In genomic region chr10:926075-926698, GRCh38 we compare ENCODE assay signal across 26 cellular contexts. TPM values are rescaled to one million over a fixed set of nuclear protein-coding genes. Genes with fewer than 3 reads are reported as not detected.
A peak's percentile ranks its signal among the peaks of the same experiment; 100 is the strongest.
DNase-seq lines count a peak whose midpoint lies in the region; ATAC-seq, FAIRE-seq and TF ChIP-seq lines count a peak whose summit lies in the region.
"Had no signal": no experiment of that assay in that cellular context is flagged by ENCODE, and none has a peak within 500 bp of the region (broad histone marks: within the 10 kb centered on the region; RNA-seq: fewer than 3 reads in every experiment).

No MANE protein-coding gene starts in this region.

- 51% methylated on average over 4 of the region's 4 CpGs for WGBS in GM12878 (ENCODE audit: insufficient coverage, insufficient replicate concordance, low lambda C conversion rate, missing lambda C conversion rate)

- FAIRE-seq in GM12878 (lab: Jason Lieb, UNC): no peak
- FAIRE-seq: A549, endometrium, GM12892, islet of Langerhans had no signal

- TF ChIP-seq RAD21 in GM12878 (IDR thresholded peaks at IDR 0.05; ENCODE audit: insufficient read depth, low read depth, low read length): no peak

- intact Hi-C loops in GM12878 (cut with micrococcal nuclease; ENCODE audit: unreplicated experiment): no loop called here
- intact Hi-C loops in CD8-positive, alpha-beta T cell (cut with DNase I, micrococcal nuclease): no loop called here

- H3K27me3 ChIP-seq in GM12878 (replicated peaks in 1 of 2; ENCODE audit: control insufficient read depth in 2 of 2, insufficient read depth in 2 of 2, low read length in 1 of 2): no peaks in the 10 kb centered on the region
- H3K27me3 ChIP-seq in CD8-positive, alpha-beta T cell (ENCODE audit: insufficient read depth, low read length): no peaks in the 10 kb centered on the region
- H3K27me3 ChIP-seq: BE2C, cardiac muscle cell, neural progenitor cell had no signal

- peaks cover 7 to 14% of the 10 kb centered on the region in 2 experiments; a peak in 3 of 4 replicates for H3K36me3 ChIP-seq in GM12878 (ENCODE audit: control insufficient read depth in 2 of 2, insufficient read depth in 2 of 2, low read length in 1 of 2)
- H3K36me3 ChIP-seq in CD8-positive, alpha-beta T cell (ENCODE audit: insufficient read depth, low read length): peaks cover 4% of the 10 kb centered on the region
- H3K36me3 ChIP-seq: cardiac muscle cell, neural progenitor cell, prostate gland had no signal

- RAD21 ChIA-PET in GM12878 (lab: Charles Lee; ENCODE audit: unreplicated experiment): no interaction called here

- H3K36me3 Mint-ChIP-seq in activated naive CD8-positive, alpha-beta T cell: peaks cover 7% of the 10 kb centered on the region
- H3K36me3 Mint-ChIP-seq in activated naive CD8-positive, alpha-beta T cell treated with anti-CD3 and anti-CD28 coated beads for 36 hours: peaks cover 41% of the 10 kb centered on the region
- peaks cover 8% of the 10 kb centered on the region for H3K36me3 Mint-ChIP-seq in mesothelial cell of epicardium
- peaks cover 51% of the 10 kb centered on the region for H3K36me3 Mint-ChIP-seq in CD8-positive, alpha-beta T cell

- H3K9me3 Mint-ChIP-seq in activated naive CD8-positive, alpha-beta T cell (ENCODE audit: low read depth): no peaks in the 10 kb centered on the region
- H3K9me3 Mint-ChIP-seq in activated naive CD8-positive, alpha-beta T cell treated with anti-CD3 and anti-CD28 coated beads for 36 hours: no peaks in the 10 kb centered on the region
- H3K9me3 Mint-ChIP-seq in mesothelial cell of epicardium: no peaks in the 10 kb centered on the region
- no peaks in the 10 kb centered on the region for H3K9me3 Mint-ChIP-seq in CD8-positive, alpha-beta T cell
- H3K9me3 Mint-ChIP-seq: neural progenitor cell had no signal

- H3K27ac ChIP-seq in GM12878 (ENCODE audit: control insufficient read depth, insufficient read depth): no peak overlapping the region
- no peak overlapping the region for H3K27ac ChIP-seq in CD8-positive, alpha-beta T cell (ENCODE audit: low read depth, low read length)
- H3K27ac ChIP-seq: A549, cardiac muscle cell, neural progenitor cell, PC-9, prostate gland had no signal

- TF ChIP-seq CTCF in GM12878 (IDR thresholded peaks at IDR 0.05 in 2 of 3, conservative IDR thresholded peaks at IDR 0.05 in 1 of 3; ENCODE audit: control insufficient read depth in 2 of 3, extremely low read depth in 1 of 3, insufficient read depth in 1 of 3, low read depth in 3 of 3, low read length in 3 of 3) (no peak), mesothelial cell of epicardium (IDR thresholded peaks at IDR 0.05; ENCODE audit: unreplicated experiment) (no peak)
- no peak for TF ChIP-seq CTCF in CD8-positive, alpha-beta T cell (IDR thresholded peaks at IDR 0.05)

- no peak overlapping the region for H3K9ac ChIP-seq in GM12878 (ENCODE audit: control insufficient read depth, insufficient read depth, low read length)
- H3K9ac ChIP-seq: neural progenitor cell had no signal

- H4K20me1 ChIP-seq in GM12878 (ENCODE audit: control insufficient read depth, insufficient read depth): peaks cover 15% of the 10 kb centered on the region

- H2AFZ ChIP-seq in GM12878 (ENCODE audit: control insufficient read depth, low read depth, low read length): no peak overlapping the region
- H2AFZ ChIP-seq: neural progenitor cell, PC-9 had no signal

- H3K4me1 ChIP-seq in GM12878 (ENCODE audit: control insufficient read depth, insufficient read depth, low read length): peaks cover 12% of the 10 kb centered on the region
- H3K4me1 ChIP-seq in CD8-positive, alpha-beta T cell (ENCODE audit: insufficient read depth, low read length): peaks cover 69% of the 10 kb centered on the region
- H3K4me1 ChIP-seq: BE2C had no signal

- no TSS peak for BruUV-seq in GM12878 (replicated peaks; lab: Mats Ljungman, UMichigan)

- H3K79me2 ChIP-seq in GM12878 (ENCODE audit: control insufficient read depth, insufficient read depth, low read length): peaks cover 96% of the 10 kb centered on the region

- TF ChIP-seq POLR2A in GM12878 (IDR thresholded peaks at IDR 0.05; ENCODE audit: low read depth, low read length): no peak

- POLR2A ChIA-PET in GM12878 (lab: Charles Lee): interaction anchor here (0.6 to 0.7 kb wide), 2 partner anchors 29 to 66 kb away, joined by 4 read pairs; no protein-coding TSS in a partner anchor
- POLR2A ChIA-PET in CD8-positive, alpha-beta T cell (lab: Charles Lee): no interaction called here

- peaks cover 77% of the 10 kb centered on the region for H3K4me1 Mint-ChIP-seq in activated naive CD8-positive, alpha-beta T cell (ENCODE audit: low read depth)
- H3K4me1 Mint-ChIP-seq in activated naive CD8-positive, alpha-beta T cell treated with anti-CD3 and anti-CD28 coated beads for 36 hours: peaks cover 60% of the 10 kb centered on the region
- H3K4me1 Mint-ChIP-seq in mesothelial cell of epicardium: peaks cover 38% of the 10 kb centered on the region
- peaks cover 76% of the 10 kb centered on the region for H3K4me1 Mint-ChIP-seq in CD8-positive, alpha-beta T cell (ENCODE audit: low read depth)

- no peak for DNase-seq in activated naive CD8-positive, alpha-beta T cell treated with anti-CD3 and anti-CD28 coated beads for 36 hours
- no peak for DNase-seq in GM12878 (ENCODE audit: low read depth, low spot score)
- no peak for DNase-seq in mesothelial cell of epicardium (ENCODE audit: low spot score in 2 of 2, unreplicated experiment in 2 of 2)
- peak; percentile 10 for DNase-seq in ureter (ENCODE audit: low spot score)
- no peak for DNase-seq in CD8-positive, alpha-beta T cell
- DNase-seq: activated CD4-positive, alpha-beta T cell treated with anti-CD3 and anti-CD28 coated beads, Interleukin-2, amount 50 U/mL, for 48 hours; activated naive CD4-positive, alpha-beta T cell treated with Interleukin-2 at 50 U/mL for 16 hours; amygdala; BE2C; Calu3; KBM-7; NCI-H1436 treated with DMSO at 0.1 percent for 48 hours; NCI-H2107; PC-9; SHP77 treated with DMSO at 0.1 percent for 48 hours; T1000 had no signal

- H3K4me2 ChIP-seq in GM12878 (ENCODE audit: control insufficient read depth, insufficient read depth): peak overlapping the region; percentile 55
- H3K4me2 ChIP-seq: neural progenitor cell, PC-9 had no signal

- peak overlapping the region; percentile 14 for H3K4me3 Mint-ChIP-seq in activated naive CD8-positive, alpha-beta T cell
- no peak overlapping the region for H3K4me3 Mint-ChIP-seq in activated naive CD8-positive, alpha-beta T cell treated with anti-CD3 and anti-CD28 coated beads for 36 hours
- no peak overlapping the region for H3K4me3 Mint-ChIP-seq in mesothelial cell of epicardium
- H3K4me3 Mint-ChIP-seq in CD8-positive, alpha-beta T cell: no peak overlapping the region
- H3K4me3 Mint-ChIP-seq: neural progenitor cell had no signal

- ATAC-seq in GM12878: peak; percentile 17; the same call in 1 of the 3 replicates
- ATAC-seq in GM19324 (IDR thresholded peaks at IDR 0.05; ENCODE audit: low FRiP score, unreplicated experiment): no peak
- ATAC-seq in HG02588 (IDR thresholded peaks at IDR 0.05; ENCODE audit: unreplicated experiment): no peak
- no peak for ATAC-seq in CD8-positive, alpha-beta T cell

- SMC1A ChIA-PET in GM12878 (lab: Charles Lee; ENCODE audit: uncharacterized antibody, unreplicated experiment): no interaction called here

- in situ Hi-C loops in GM12878 (cut with MboI): no loop called here

- H3K27ac Mint-ChIP-seq in activated naive CD8-positive, alpha-beta T cell: no peak overlapping the region
- H3K27ac Mint-ChIP-seq in activated naive CD8-positive, alpha-beta T cell treated with anti-CD3 and anti-CD28 coated beads for 36 hours: no peak overlapping the region
- peak overlapping the region; percentile 2 for H3K27ac Mint-ChIP-seq in mesothelial cell of epicardium
- no peak overlapping the region for H3K27ac Mint-ChIP-seq in CD8-positive, alpha-beta T cell
- H3K27ac Mint-ChIP-seq: neural progenitor cell had no signal

- H3K4me3 ChIP-seq in GM12878: no peak overlapping the region
- H3K4me3 ChIP-seq in CD8-positive, alpha-beta T cell (ENCODE audit: low read depth, low read length): no peak overlapping the region
- H3K4me3 ChIP-seq: A549, cardiac muscle cell, neural progenitor cell, PC-9, prostate gland had no signal

- no peaks in the 10 kb centered on the region for H3K9me3 ChIP-seq in GM12878 (replicated peaks; ENCODE audit: control insufficient read depth, insufficient read depth, low read length)
- H3K9me3 ChIP-seq in CD8-positive, alpha-beta T cell (ENCODE audit: low read length): no peaks in the 10 kb centered on the region
- H3K9me3 ChIP-seq: A549, BE2C, prostate gland had no signal

- CTCF ChIA-PET in GM12878 (lab: Yijun Ruan, JAX): interaction anchor here (0.6 kb wide), 1 partner anchor 13 kb away, joined by 3 read pairs; no protein-coding TSS in a partner anchor
- CTCF ChIA-PET in CD8-positive, alpha-beta T cell (lab: Charles Lee): no interaction called here

- H3K27me3 Mint-ChIP-seq in activated naive CD8-positive, alpha-beta T cell: no peaks in the 10 kb centered on the region
- H3K27me3 Mint-ChIP-seq in activated naive CD8-positive, alpha-beta T cell treated with anti-CD3 and anti-CD28 coated beads for 36 hours: no peaks in the 10 kb centered on the region
- H3K27me3 Mint-ChIP-seq in mesothelial cell of epicardium (ENCODE audit: low read depth): no peaks in the 10 kb centered on the region
- no peaks in the 10 kb centered on the region for H3K27me3 Mint-ChIP-seq in CD8-positive, alpha-beta T cell (ENCODE audit: low read depth)

- TF ChIP-seq EP300 in GM12878 (IDR thresholded peaks at IDR 0.05; ENCODE audit: borderline replicate concordance in 1 of 2, control insufficient read depth in 1 of 2, low read depth in 2 of 2, low read length in 2 of 2): no peak

RNA-seq across cellular contexts. Expression of gene LARP4B, which starts 5.3 kb away (rescaled TPM):
- 100 to 1,000 TPM; 106 to 114 TPM for total RNA-seq in activated naive CD8-positive, alpha-beta T cell treated with anti-CD3 and anti-CD28 coated beads for 36 hours
- total RNA-seq in GM12878 (2013; cell fraction: nucleolus; rRNA removed): 249 and 268 TPM in 2 replicates
- total RNA-seq in GM12878 (2014; rRNA removed): 47.6 and 50.2 TPM in 2 replicates
- total RNA-seq in GM12878 (2014; rRNA removed; fragmentation: Illumina TruSeq; extraction: Trizol): 29.8 and 30.1 TPM in 2 replicates
- total RNA-seq in GM12878 (2021): 109 and 119 TPM in 2 replicates
- polyA plus RNA-seq in GM12878 (2011; ENCODE audit: low read depth): 11.3 TPM
- polyA plus RNA-seq in GM12878 (2011; rRNA removed): 49.2 and 65.8 TPM in 2 replicates
- polyA plus RNA-seq in GM12878 (2011; cell fraction: cytosol; rRNA removed): 42.1 and 45.3 TPM in 2 replicates
- polyA plus RNA-seq in GM12878 (2011; cell fraction: nucleus; rRNA removed): 116 and 127 TPM in 2 replicates
- 28.3 and 32.4 TPM in 2 replicates for polyA plus RNA-seq in GM12878 (2012)
- polyA plus RNA-seq in GM12878 (2014; fragmentation: Illumina TruSeq; extraction: Trizol): 32.1 and 38.9 TPM in 2 replicates
- polyA plus RNA-seq in GM12878 (2014; fragmentation: Nextera tagmentation; extraction: Ambion mirVana): 10 to 100 TPM; 10.5 to 12.1 TPM
- polyA plus RNA-seq in GM12878 (2014; rRNA removed): 51.0 and 53.5 TPM in 2 replicates
- 10 to 100 TPM; 21.6 to 39.9 TPM for polyA plus RNA-seq in GM12878 (2016; fragmentation: Nextera tagmentation; extraction: Ambion mirVana)
- polyA minus RNA-seq in GM12878 (2011; rRNA and poly(A)+ RNA removed): 91.2 and 92.1 TPM in 2 replicates
- polyA minus RNA-seq in GM12878 (2011; cell fraction: cytosol; rRNA and poly(A)+ RNA removed): 36.3 and 36.9 TPM in 2 replicates
- polyA minus RNA-seq in GM12878 (2011; cell fraction: nucleus; rRNA and poly(A)+ RNA removed): 69.2 and 120 TPM in 2 replicates
- 90.2 to 95.9 TPM (median 94.8 TPM) in 3 replicates for total RNA-seq in mesothelial cell of epicardium
- 125 TPM for total RNA-seq in ureter
- 10 to 100 TPM; 32.5 to 32.7 TPM for total RNA-seq in CD8-positive, alpha-beta T cell
